Comparison of ENCODE assay signal across 12 cellular contexts in the genomic region with DNA sequence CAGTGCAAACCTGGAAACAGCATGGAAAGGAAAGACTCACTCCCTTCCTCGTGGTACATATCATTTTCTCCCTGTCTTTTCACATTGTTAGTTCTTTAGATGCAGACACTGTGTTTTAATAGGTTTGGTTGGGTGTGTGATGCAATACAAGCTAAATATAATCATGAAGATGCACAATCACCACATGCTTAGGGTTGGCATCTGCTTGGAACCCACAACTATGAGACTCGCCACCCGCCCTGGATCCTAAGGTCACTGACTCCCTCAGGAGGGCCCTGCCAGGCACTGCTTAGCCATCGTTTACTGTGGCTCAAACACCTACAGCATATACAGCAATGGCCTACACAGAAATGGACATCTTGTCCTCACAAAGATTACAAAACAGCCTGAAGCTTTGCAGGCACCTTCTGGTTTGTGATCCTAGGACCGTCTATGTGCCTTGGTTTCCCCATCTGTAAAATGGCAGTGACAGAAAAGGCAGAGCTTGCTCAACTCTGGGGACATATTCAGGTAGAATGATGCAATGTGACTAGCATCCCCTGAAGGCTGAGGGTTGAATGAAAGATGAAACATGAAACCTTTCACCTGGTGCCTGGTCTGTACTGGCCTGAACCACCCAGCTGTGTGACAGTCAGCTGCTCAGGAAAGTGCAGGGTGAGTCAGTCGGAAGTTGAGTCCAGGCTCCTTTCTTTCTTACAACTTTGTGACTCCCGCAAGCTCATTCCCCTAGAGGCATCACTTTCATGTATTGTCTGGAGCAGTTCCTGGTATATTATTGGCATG.
A peak's percentile ranks its signal among the peaks of the same experiment; 100 is the strongest.
DNase-seq lines count a peak whose midpoint lies in the region; ATAC-seq and TF ChIP-seq lines count a peak whose summit lies in the region.
"Had no signal": no experiment of that assay in that cellular context is flagged by ENCODE, and none has a peak within 500 bp of the region (broad histone marks: within the 10 kb centered on the region; RNA-seq: fewer than 3 reads in every experiment).

No MANE protein-coding gene starts in this region.

- peak; percentile 74 for DNase-seq in GM12865 (ENCODE audit: low read depth)
- peak; percentile 92 for DNase-seq in RPMI7951 (ENCODE audit: low read depth)
- peak; percentile 48 for DNase-seq in glomerular visceral epithelial cell (ENCODE audit: extremely low spot score)
- no peak for DNase-seq in GM13976 (ENCODE audit: low spot score)
- DNase-seq in COR-L47 (lab: John Stamatoyannopoulos, UW), result no peak
- no peak for DNase-seq in Ammon's horn (ENCODE audit: low spot score)
- DNase-seq: activated CD4-positive, alpha-beta T cell treated with anti-CD3 and anti-CD28 coated beads for 4 hours; Caco-2 had no signal

- no peak overlapping the region for H2AFZ ChIP-seq in KMS-11 (ENCODE audit: low read depth)
- H2AFZ ChIP-seq: parathyroid adenoma had no signal

- in situ Hi-C loops in GM13976 (cut with MboI; ENCODE audit: low sequenced_read_pairs, unreplicated experiment), result no loop called here

- no peaks in the 10 kb centered on the region for H4K20me1 ChIP-seq in KMS-11 (ENCODE audit: insufficient read depth)

- H3K9ac ChIP-seq in KMS-11, result no peak overlapping the region
- H3K9ac ChIP-seq: parathyroid adenoma had no signal

- WGBS in gastroesophageal sphincter (ENCODE audit: low coverage in 1 of 2), 2 donors, result 77 to 84% methylated on average over 5 to 6 of the region's 7 CpGs

- no peak for ATAC-seq in gastroesophageal sphincter
- ATAC-seq: Panc1 had no signal

- no peak overlapping the region for H3K27ac ChIP-seq in KMS-11
- no peak overlapping the region for H3K27ac ChIP-seq in gastroesophageal sphincter
- H3K27ac ChIP-seq: parathyroid adenoma had no signal

- TF ChIP-seq CTCF in GM12865 (IDR thresholded peaks at IDR 0.05; ENCODE audit: insufficient read depth, low read depth, low read length, missing control alignments) (no peak), KMS-11 (conservative IDR thresholded peaks at IDR 0.05; ENCODE audit: low read depth, low read length) (no peak), gastroesophageal sphincter (IDR thresholded peaks at IDR 0.05) (no peak), GM13976 (IDR thresholded peaks at IDR 0.05; ENCODE audit: borderline replicate concordance, control extremely low read depth, extremely low read depth, insufficient read depth, missing control alignments) (no peak)

- no peak for TF ChIP-seq POLR2A in gastroesophageal sphincter (IDR thresholded peaks at IDR 0.05)

- peak overlapping the region; percentile 19; the same call in 1 of the 2 replicates for H3K4me2 ChIP-seq in KMS-11

- H3K36me3 ChIP-seq in KMS-11 (ENCODE audit: insufficient read depth), result no peaks in the 10 kb centered on the region
- no peaks in the 10 kb centered on the region for H3K36me3 ChIP-seq in gastroesophageal sphincter

- H3K4me1 ChIP-seq in KMS-11 (ENCODE audit: low read depth, poor library complexity, severe bottlenecking), result peaks cover 29% of the 10 kb centered on the region
- H3K4me1 ChIP-seq in gastroesophageal sphincter, result no peaks in the 10 kb centered on the region
- H3K4me1 ChIP-seq: Caco-2, parathyroid adenoma had no signal

- no peaks in the 10 kb centered on the region for H3K79me2 ChIP-seq in KMS-11 (ENCODE audit: insufficient read depth, low read depth)
- H3K79me2 ChIP-seq: parathyroid adenoma had no signal

- H3K4me3 ChIP-seq in GM12865 (ENCODE audit: low read depth, low read length), result no peak overlapping the region
- H3K4me3 ChIP-seq in KMS-11 (IDR thresholded peaks at IDR 0.05; ENCODE audit: insufficient read depth, low read depth, low read length), result no peak overlapping the region
- no peak overlapping the region for H3K4me3 ChIP-seq in gastroesophageal sphincter

- H3K27me3 ChIP-seq in KMS-11 (ENCODE audit: insufficient read depth, low read depth) (no peaks in the 10 kb centered on the region), gastroesophageal sphincter (no peaks in the 10 kb centered on the region)

- no peak for TF ChIP-seq EP300 in gastroesophageal sphincter (IDR thresholded peaks at IDR 0.05)

- H3K9me3 ChIP-seq in gastroesophageal sphincter, result no peaks in the 10 kb centered on the region
- H3K9me3 ChIP-seq: Caco-2 had no signal

Comparison
In these comparisons a context has a peak if more than half of its experiments do, and no peak if none do; other contexts are left out.
1. DNase-seq: peak in GM12865 (single experiment), RPMI7951 (single experiment) and glomerular visceral epithelial cell (single experiment); none in GM13976 (single experiment), COR-L47 (single experiment) and Ammon's horn (single experiment).